1 cellular context compared by ENCODE assay signal in genomic region chr12:30807695-30808034, GRCh38.
TF ChIP-seq lines count a peak whose summit lies in the region.

No MANE protein-coding gene starts in this region.

TF ChIP-seq in HCT116, 20 proteins besides CTCF, POLR2A, EP300 and RAD21 (continued from another document):
- no peak for TF ChIP-seq REST (IDR thresholded peaks at IDR 0.05; ENCODE audit: low read depth)
- no peak for TF ChIP-seq SP1 (IDR thresholded peaks at IDR 0.05; ENCODE audit: low read depth)
- no peak for TF ChIP-seq JUND (IDR thresholded peaks at IDR 0.05)
- no peak for TF ChIP-seq ATF3 (IDR thresholded peaks at IDR 0.05)
- TF ChIP-seq CEBPB (IDR thresholded peaks at IDR 0.05; ENCODE audit: low read depth): no peak
